In genomic region chr11:114399490-114399889, GRCh38 we compare ENCODE assay signal across 8 cellular contexts. TPM values are rescaled to one million over a fixed set of nuclear protein-coding genes. Genes with fewer than 3 reads are reported as not detected.
DNase-seq lines count a peak whose midpoint lies in the region; ATAC-seq and TF ChIP-seq lines count a peak whose summit lies in the region.

No MANE protein-coding gene starts in this region.

- no peaks in the 10 kb centered on the region for H3K9me3 ChIP-seq in Loucy (ENCODE audit: insufficient read depth, low read depth, low read length)
- no peaks in the 10 kb centered on the region for H3K9me3 ChIP-seq in effector memory CD4-positive, alpha-beta T cell (ENCODE audit: control insufficient read depth, low read length)

- H3K36me3 ChIP-seq in BJ (ENCODE audit: control insufficient read depth, insufficient read depth, low read length) (no peaks in the 10 kb centered on the region; the same call in none of the 2 replicates), Loucy (ENCODE audit: insufficient read depth, low read length) (no peaks in the 10 kb centered on the region)
- H3K36me3 ChIP-seq in effector memory CD4-positive, alpha-beta T cell (ENCODE audit: control insufficient read depth, insufficient read depth, low read length): peaks cover 9% of the 10 kb centered on the region

- ATAC-seq in naive thymus-derived CD8-positive, alpha-beta T cell: no peak
- no peak for ATAC-seq in GM19023 (IDR thresholded peaks at IDR 0.05; ENCODE audit: unreplicated experiment)

- no peaks in the 10 kb centered on the region for H3K9me2 ChIP-seq in Loucy (replicated peaks; ENCODE audit: low read depth, low read length)

- peaks cover 3% of the 10 kb centered on the region; the same call in 1 of the 2 replicates for H3F3A ChIP-seq in Loucy (ENCODE audit: low read depth)

- peaks cover 38% of the 10 kb centered on the region for H4K20me1 ChIP-seq in Loucy (ENCODE audit: insufficient read depth, low read length, poor library complexity, severe bottlenecking)

- H3K36me3 Mint-ChIP-seq in naive thymus-derived CD8-positive, alpha-beta T cell: peaks cover 0 to 17% (median 3%) of the 10 kb centered on the region in 3 donors

- H3K27me3 ChIP-seq in BJ (ENCODE audit: control insufficient read depth, insufficient read depth, low read length): no peaks in the 10 kb centered on the region
- no peaks in the 10 kb centered on the region for H3K27me3 ChIP-seq in Loucy (ENCODE audit: insufficient read depth, low read length, poor library complexity, severe bottlenecking)
- no peaks in the 10 kb centered on the region for H3K27me3 ChIP-seq in effector memory CD4-positive, alpha-beta T cell (replicated peaks; ENCODE audit: control insufficient read depth, insufficient read depth, low read length, poor library complexity, severe bottlenecking)

- peak overlapping the region; percentile 97 to 100 (median 99) for H3K27ac Mint-ChIP-seq in naive thymus-derived CD8-positive, alpha-beta T cell

- H3K9ac ChIP-seq in Loucy (ENCODE audit: low read depth, low read length, poor library complexity, severe bottlenecking): peak overlapping the region; percentile 97

- no peak for TF ChIP-seq CTCF in BJ (IDR thresholded peaks at IDR 0.05; ENCODE audit: insufficient read depth, low read depth, low read length)
- TF ChIP-seq CTCF in Loucy (conservative IDR thresholded peaks at IDR 0.05; ENCODE audit: low read length): no peak

- peak overlapping the region; percentile 81 for H2AFZ ChIP-seq in Loucy (ENCODE audit: low read length)

- no peaks in the 10 kb centered on the region for H3K27me3 Mint-ChIP-seq in naive thymus-derived CD8-positive, alpha-beta T cell

- POLR2A ChIA-PET in BJ (lab: Charles Lee): no interaction called here
- POLR2A ChIA-PET in naive thymus-derived CD8-positive, alpha-beta T cell (lab: Charles Lee): interaction anchor here (0.7 to 1.8 kb wide), 2 partner anchors 40 to 41 kb away, joined by 3 to 5 read pairs; partner anchors contain the start of gene REXO2

- CTCF ChIA-PET in BJ (lab: Yijun Ruan, JAX): interaction anchor here (1.2 kb wide), 1 partner anchor 52 kb away, joined by 3 read pairs; no protein-coding TSS in a partner anchor

- peak overlapping the region; percentile 97 for H3K27ac ChIP-seq in effector memory CD4-positive, alpha-beta T cell (ENCODE audit: insufficient read depth, low read length, poor library complexity, severe bottlenecking)

- H3K4me1 ChIP-seq in Loucy (ENCODE audit: insufficient read depth, low read length, poor library complexity, severe bottlenecking): peaks cover 54% of the 10 kb centered on the region
- H3K4me1 ChIP-seq in effector memory CD4-positive, alpha-beta T cell (ENCODE audit: control insufficient read depth, insufficient read depth, low read length, poor library complexity, severe bottlenecking): peaks cover 13% of the 10 kb centered on the region

- H3K4me3 Mint-ChIP-seq in naive thymus-derived CD8-positive, alpha-beta T cell: peak overlapping the region; percentile 93 to 99 (median 97)

- H3K9me3 Mint-ChIP-seq in naive thymus-derived CD8-positive, alpha-beta T cell: no peaks in the 10 kb centered on the region

- H3K4me1 Mint-ChIP-seq in naive thymus-derived CD8-positive, alpha-beta T cell: peaks cover 19 to 65% (median 55%) of the 10 kb centered on the region in 4 donors

- DNase-seq in BJ (ENCODE audit: low read depth) (no peak), SKM-1 (lab: John Stamatoyannopoulos, UW; ENCODE audit: unreplicated experiment) (no peak), superior temporal gyrus (ENCODE audit: extremely low spot score) (no peak), islet precursor cell (no peak)
- no peak for DNase-seq in effector memory CD4-positive, alpha-beta T cell
- DNase-seq in naive thymus-derived CD8-positive, alpha-beta T cell: no peak

- peak overlapping the region; percentile 72 for H3K4me3 ChIP-seq in BJ (ENCODE audit: low read depth, low read length)
- H3K4me3 ChIP-seq in Loucy (ENCODE audit: low read length, poor library complexity, severe bottlenecking): peak overlapping the region; percentile 93
- peak overlapping the region; percentile 80 for H3K4me3 ChIP-seq in effector memory CD4-positive, alpha-beta T cell (ENCODE audit: insufficient read depth, low read depth, low read length, poor library complexity, severe bottlenecking)

- peak overlapping the region; percentile 91 for H3K4me2 ChIP-seq in Loucy (ENCODE audit: low read depth, low read length, poor library complexity, severe bottlenecking)

- peaks cover 60% of the 10 kb centered on the region for H3K79me2 ChIP-seq in Loucy (ENCODE audit: insufficient read depth, low read length)

RNA-seq across cellular contexts. Expression of gene C11orf71, which starts 0.8 kb away (rescaled TPM):
- 2.1 and 2.2 TPM in 2 replicates for polyA plus RNA-seq in BJ (2011; rRNA removed)
- polyA minus RNA-seq in BJ (2011; rRNA and poly(A)+ RNA removed): 0.98 and 2.1 TPM in 2 replicates
- 10 to 100 TPM; 18.2 to 18.3 TPM for total RNA-seq in naive thymus-derived CD8-positive, alpha-beta T cell
- 10 to 100 TPM; 11.8 to 19.2 (median 16.1) TPM for polyA plus RNA-seq in naive thymus-derived CD8-positive, alpha-beta T cell

RNA-seq across cellular contexts. Expression of gene RBM7, which starts 1.0 kb away (rescaled TPM):
- polyA plus RNA-seq in BJ (2011; rRNA removed): 35.5 and 61.1 TPM in 2 replicates
- 40.2 and 52.8 TPM in 2 replicates for polyA minus RNA-seq in BJ (2011; rRNA and poly(A)+ RNA removed)
- 10 to 100 TPM; 46.2 to 46.4 TPM for total RNA-seq in naive thymus-derived CD8-positive, alpha-beta T cell
- 10 to 100 TPM; 13.8 to 34.0 (median 20.3) TPM for polyA plus RNA-seq in naive thymus-derived CD8-positive, alpha-beta T cell

RNA-seq across cellular contexts. Expression of gene REXO2, which starts 39.8 kb away (rescaled TPM):
- 266 and 420 TPM in 2 replicates for polyA plus RNA-seq in BJ (2011; rRNA removed)
- polyA minus RNA-seq in BJ (2011; rRNA and poly(A)+ RNA removed): 36.1 and 42.1 TPM in 2 replicates
- 10 to 100 TPM; 60.6 to 65.0 TPM for total RNA-seq in naive thymus-derived CD8-positive, alpha-beta T cell
- polyA plus RNA-seq in naive thymus-derived CD8-positive, alpha-beta T cell: 10 to 100 TPM; 45.8 to 49.5 (median 47.9) TPM
